Comparison of ENCODE assay signal across 8 cellular contexts in genomic region chr15:99961011-99961441, GRCh38.
DNase-seq lines count a peak whose midpoint lies in the region; ATAC-seq, FAIRE-seq and TF ChIP-seq lines count a peak whose summit lies in the region.

No MANE protein-coding gene starts in this region.

- no peaks in the 10 kb centered on the region for H3K79me2 ChIP-seq in Karpas-422 (ENCODE audit: low read length)

- WGBS in right lobe of liver (ENCODE audit: insufficient coverage, low coverage, low lambda C conversion rate, missing lambda C conversion rate), result 24% methylated on average over 3 of the region's 12 CpGs

- H3K4me1 ChIP-seq in BE2C, result no peaks in the 10 kb centered on the region; the same call in 1 of the 2 replicates
- no peaks in the 10 kb centered on the region for H3K4me1 ChIP-seq in Karpas-422 (ENCODE audit: low read length)
- H3K4me1 ChIP-seq in right lobe of liver, result no peaks in the 10 kb centered on the region

- DNase-seq in BE2C, result no peak
- DNase-seq in Karpas-422, result peak; percentile 63
- DNase-seq in bronchial epithelial cell (ENCODE audit: low read depth), result peak; percentile 59
- peak in 1 of 3 donors; percentile 42 for DNase-seq in right lobe of liver
- no peak for DNase-seq in NCI-H1694 treated with DMSO at 0.1 percent for 48 hours (lab: John Stamatoyannopoulos, UW)

- no peaks in the 10 kb centered on the region for H3K9me2 ChIP-seq in Karpas-422 (replicated peaks; ENCODE audit: insufficient read depth, low read length)

- FAIRE-seq in bronchial epithelial cell (lab: Jason Lieb, UNC), result no peak

- H3K9me3 ChIP-seq in BE2C (no peaks in the 10 kb centered on the region), Karpas-422 (ENCODE audit: low read length) (no peaks in the 10 kb centered on the region), right lobe of liver (no peaks in the 10 kb centered on the region)

- H3K9ac ChIP-seq in Karpas-422 (ENCODE audit: low read length), result no peak overlapping the region

- TF ChIP-seq CTCF in BE2C (IDR thresholded peaks at IDR 0.05; ENCODE audit: low read depth, low read length), result peak; percentile 43
- peak; percentile 55 for TF ChIP-seq CTCF in bronchial epithelial cell (IDR thresholded peaks at IDR 0.05; ENCODE audit: insufficient read depth, low read length, severe bottlenecking)
- TF ChIP-seq CTCF in right lobe of liver (IDR thresholded peaks at IDR 0.05), result peak; percentile 23 to 42 (median 34)

- H3K4me2 ChIP-seq in Karpas-422 (ENCODE audit: low read depth, low read length, poor library complexity, severe bottlenecking), result no peak overlapping the region

- H3K27me3 ChIP-seq in BE2C (no peaks in the 10 kb centered on the region), Karpas-422 (ENCODE audit: low read length) (no peaks in the 10 kb centered on the region), bronchial epithelial cell (ENCODE audit: control insufficient read depth, insufficient read depth, low read length) (no peaks in the 10 kb centered on the region), right lobe of liver (no peaks in the 10 kb centered on the region)

- intact Hi-C loops in right lobe of liver (cut with DNase I), result no loop called here

- no peak overlapping the region for H3K27ac ChIP-seq in Karpas-422 (ENCODE audit: low read length)
- H3K27ac ChIP-seq in right lobe of liver, result no peak overlapping the region

- ATAC-seq in right lobe of liver (peak in 3 of 4 donors; percentile 44 to 70 (median 53)), GM19395 (IDR thresholded peaks at IDR 0.05; ENCODE audit: unreplicated experiment) (no peak), HG02885 (IDR thresholded peaks at IDR 0.05; ENCODE audit: poor library complexity, unreplicated experiment) (no peak), GM19452 (IDR thresholded peaks at IDR 0.05; ENCODE audit: unreplicated experiment) (no peak)

- H4K20me1 ChIP-seq in Karpas-422 (ENCODE audit: insufficient read depth, low read depth, low read length), result no peaks in the 10 kb centered on the region

- H3K36me3 ChIP-seq in BE2C (no peaks in the 10 kb centered on the region), Karpas-422 (ENCODE audit: insufficient read depth, low read length) (no peaks in the 10 kb centered on the region), bronchial epithelial cell (ENCODE audit: control insufficient read depth, insufficient read depth, low read length) (no peaks in the 10 kb centered on the region), right lobe of liver (no peaks in the 10 kb centered on the region)

- H3K4me3 ChIP-seq in BE2C (ENCODE audit: low read depth, low read length) (no peak overlapping the region), Karpas-422 (ENCODE audit: low read length) (no peak overlapping the region), bronchial epithelial cell (ENCODE audit: low read depth, low read length) (no peak overlapping the region), right lobe of liver (no peak overlapping the region)

- TF ChIP-seq POLR2A in right lobe of liver (IDR thresholded peaks at IDR 0.05), result no peak

- no peak overlapping the region for H2AFZ ChIP-seq in Karpas-422 (ENCODE audit: low read length)

Comparison
In these comparisons a context has a peak if more than half of its experiments do, and no peak if none do; other contexts are left out.
1. DNase-seq: peak in Karpas-422 (single experiment) and bronchial epithelial cell (single experiment); none in BE2C (single experiment) and NCI-H1694 treated with DMSO at 0.1 percent for 48 hours (single experiment).
2. ATAC-seq: peak in right lobe of liver (3 of 4); none in GM19395 (single experiment), HG02885 (single experiment) and GM19452 (single experiment).
3. Peak in every context shown above with its lines, with median percentiles within 50 percentile points of each other: CTCF ChIP-seq.